ENCODE assay signal across 1 cellular context in genomic region chr6:21187485-21187884, GRCh38.
TF ChIP-seq lines count a peak whose summit lies in the region.

No MANE protein-coding gene starts in this region.

TF ChIP-seq in GM12878, 131 proteins besides CTCF, POLR2A, EP300 and RAD21 (continued from another document):
- TF ChIP-seq USF1 (IDR thresholded peaks at IDR 0.05; ENCODE audit: borderline replicate concordance, extremely low read length, insufficient read depth, low read depth, low read length) (no peak), HDAC2 (IDR thresholded peaks at IDR 0.05) (no peak), MEF2A (IDR thresholded peaks at IDR 0.05; ENCODE audit: insufficient read depth, low read depth, low read length) (no peak), ZZZ3 (IDR thresholded peaks at IDR 0.05; ENCODE audit: control insufficient read depth, insufficient read length, low read depth) (no peak), NR2C1 (IDR thresholded peaks at IDR 0.05) (no peak), SUPT20H (IDR thresholded peaks at IDR 0.05; ENCODE audit: borderline replicate concordance, control insufficient read depth, low read depth, low read length) (no peak), E4F1 (IDR thresholded peaks at IDR 0.05; ENCODE audit: borderline replicate concordance, partially characterized antibody) (no peak), PRDM15 (CRISPR knock-in tag; IDR thresholded peaks at IDR 0.05) (no peak), PAX5 (IDR thresholded peaks at IDR 0.05; ENCODE audit: borderline replicate concordance, low read depth, low read length) (no peak), BRCA1 (IDR thresholded peaks at IDR 0.05; ENCODE audit: low read depth, low read length) (no peak)
TF ChIP-seq in GM12878: peak in this region for 0.
